In the genomic region with DNA sequence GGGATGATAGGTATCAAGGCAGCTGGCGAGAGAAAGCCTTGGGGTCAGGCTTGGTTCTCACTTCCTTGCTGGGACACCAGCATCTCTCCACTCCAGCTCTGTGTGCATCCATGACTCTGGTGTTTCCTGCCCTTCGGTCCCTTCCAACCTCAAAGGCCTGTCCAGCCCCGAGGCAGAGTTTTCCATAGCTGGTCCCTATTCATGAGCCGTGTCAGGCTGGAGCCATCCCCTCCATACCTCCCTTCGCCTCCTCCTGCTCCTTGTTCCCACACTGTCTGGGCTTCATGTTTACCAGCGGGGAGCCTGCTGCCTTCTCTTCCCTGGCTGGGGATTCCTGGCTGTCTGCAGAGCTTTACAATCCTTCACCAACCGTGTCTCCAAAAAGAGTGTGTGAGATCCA, we compare ENCODE assay signal across 18 cellular contexts. TPM values are rescaled to one million over a fixed set of nuclear protein-coding genes. Genes with fewer than 3 reads are reported as not detected.
"Had no signal": no experiment of that assay in that cellular context is flagged by ENCODE, and none has a peak within 500 bp of the region (broad histone marks: within the 10 kb centered on the region; RNA-seq: fewer than 3 reads in every experiment).

No MANE protein-coding gene starts in this region.

- H3K4me3 ChIP-seq: adrenal gland, body of pancreas, right lobe of liver, thyroid gland had no signal

- H3K27ac Mint-ChIP-seq: activated CD4-positive, alpha-beta memory T cell treated with anti-CD3 and anti-CD28 coated beads, Interleukin-2, amount 10 ng/mL, durations not matched to agents 7 days and 5 days; activated naive CD4-positive, alpha-beta T cell treated with anti-CD3 and anti-CD28 coated beads, Interleukin-2, amount 50 U/mL, for 24 hours; natural killer cell treated with Interleukin-12 subunit alpha and Interleukin-12 subunit beta and Interleukin-15 and Interleukin-18, amount 100 ng/mL, for 72 hours; progenitor cell of endocrine pancreas; WTC11 had no signal

- H3K4me1 Mint-ChIP-seq: activated CD4-positive, alpha-beta memory T cell treated with anti-CD3 and anti-CD28 coated beads, Interleukin-2, amount 10 ng/mL, durations not matched to agents 7 days and 5 days; activated naive CD4-positive, alpha-beta T cell treated with anti-CD3 and anti-CD28 coated beads, Interleukin-2, amount 50 U/mL, for 24 hours; central memory CD8-positive, alpha-beta T cell had no signal

- DNase-seq: activated CD4-positive, alpha-beta memory T cell treated with anti-CD3 and anti-CD28 coated beads, Interleukin-2, amount 10 ng/mL, durations not matched to agents 7 days and 5 days; activated CD4-positive, alpha-beta T cell treated with anti-CD3 and anti-CD28 coated beads for 4 hours; activated effector memory CD4-positive, alpha-beta T cell treated with Interleukin-2 at 50 U/mL for 16 hours; activated T-cell treated with anti-CD3 and anti-CD28 coated beads, Interleukin-2, amount 50 U/mL, for 4 hours; effector memory CD4-positive, alpha-beta T cell; foreskin melanocyte; mesenchymal stem cell; right lobe of liver; stimulated activated CD4-positive, alpha-beta T cell treated with anti-CD3 and anti-CD28 coated beads, Interleukin-1b, Interleukin-23, amount 100 ng/mL, for 48 hours; T-helper 2 cell had no signal

- H3K9me3 Mint-ChIP-seq: activated CD4-positive, alpha-beta memory T cell treated with anti-CD3 and anti-CD28 coated beads, Interleukin-2, amount 10 ng/mL, durations not matched to agents 7 days and 5 days; activated naive CD4-positive, alpha-beta T cell treated with anti-CD3 and anti-CD28 coated beads, Interleukin-2, amount 50 U/mL, for 24 hours; activated T-cell treated with anti-CD3 and anti-CD28 coated beads, Interleukin-2, amount 50 U/mL, for 4 hours; central memory CD8-positive, alpha-beta T cell; natural killer cell treated with Interleukin-12 subunit alpha and Interleukin-12 subunit beta and Interleukin-15 and Interleukin-18, amount 100 ng/mL, for 72 hours; WTC11 had no signal

- H3K27me3 ChIP-seq: adrenal gland, body of pancreas, right lobe of liver, thyroid gland had no signal

- H3K27me3 Mint-ChIP-seq: activated naive CD4-positive, alpha-beta T cell treated with anti-CD3 and anti-CD28 coated beads, Interleukin-2, amount 50 U/mL, for 24 hours; natural killer cell treated with Interleukin-12 subunit alpha and Interleukin-12 subunit beta and Interleukin-15 and Interleukin-18, amount 100 ng/mL, for 72 hours; progenitor cell of endocrine pancreas had no signal

- H3K4me3 Mint-ChIP-seq: activated CD4-positive, alpha-beta memory T cell treated with anti-CD3 and anti-CD28 coated beads, Interleukin-2, amount 10 ng/mL, durations not matched to agents 7 days and 5 days; activated naive CD4-positive, alpha-beta T cell treated with anti-CD3 and anti-CD28 coated beads, Interleukin-2, amount 50 U/mL, for 24 hours; activated T-cell treated with anti-CD3 and anti-CD28 coated beads, Interleukin-2, amount 50 U/mL, for 4 hours; central memory CD8-positive, alpha-beta T cell; natural killer cell treated with Interleukin-12 subunit alpha and Interleukin-12 subunit beta and Interleukin-15 and Interleukin-18, amount 100 ng/mL, for 72 hours; WTC11 had no signal

- H3K36me3 ChIP-seq: adrenal gland, right lobe of liver, thyroid gland had no signal

- H3K4me1 ChIP-seq: adrenal gland, body of pancreas, right lobe of liver had no signal

- H3K9me3 ChIP-seq: adrenal gland, body of pancreas, right lobe of liver, thyroid gland had no signal

- H3K36me3 Mint-ChIP-seq: activated naive CD4-positive, alpha-beta T cell treated with anti-CD3 and anti-CD28 coated beads, Interleukin-2, amount 50 U/mL, for 24 hours; natural killer cell treated with Interleukin-12 subunit alpha and Interleukin-12 subunit beta and Interleukin-15 and Interleukin-18, amount 100 ng/mL, for 72 hours; WTC11 had no signal

- ATAC-seq: activated T-cell treated with anti-CD3 and anti-CD28 coated beads, Interleukin-2, amount 50 U/mL, for 4 hours; natural killer cell treated with Interleukin-12 subunit alpha and Interleukin-12 subunit beta and Interleukin-15 and Interleukin-18, amount 100 ng/mL, for 72 hours; WTC11 had no signal

- H3K27ac ChIP-seq: body of pancreas, right lobe of liver had no signal

RNA-seq across cellular contexts. Expression of gene DYSF, which starts 51.2 kb away (rescaled TPM):
- total RNA-seq: activated CD4-positive, alpha-beta memory T cell treated with anti-CD3 and anti-CD28 coated beads, Interleukin-2, amount 10 ng/mL, durations not matched to agents 7 days and 5 days had no signal
